In genomic region chr1:244303610-244303969, GRCh38 we compare ENCODE assay signal across 1 cellular context.
A peak's percentile ranks its signal among the peaks of the same experiment; 100 is the strongest.
TF ChIP-seq lines count a peak whose summit lies in the region.

No MANE protein-coding gene starts in this region.

TF ChIP-seq in K562, 482 proteins besides CTCF, POLR2A, EP300 and RAD21 (continued from another document and continues in another):
- TF ChIP-seq CUX1 (CRISPR knock-in tag; IDR thresholded peaks at IDR 0.05) (peak; percentile 44; the same call in 1 of the 2 replicates), TBP (optimal IDR thresholded peaks at IDR 0.05; ENCODE audit: low read depth, low read length) (no peak), NFRKB (IDR thresholded peaks at IDR 0.05; ENCODE audit: low read depth) (peak; percentile 27; the same call in 1 of the 2 replicates), FOXJ2 (tag; IDR thresholded peaks at IDR 0.05) (no peak), ZNF263 (CRISPR knock-in tag; IDR thresholded peaks at IDR 0.05; ENCODE audit: borderline replicate concordance) (no peak), ZNF707 (CRISPR knock-in tag; conservative IDR thresholded peaks at IDR 0.05) (no peak), TCFL5 (CRISPR knock-in tag; conservative IDR thresholded peaks at IDR 0.05) (no peak), BCLAF1 (IDR thresholded peaks at IDR 0.05; ENCODE audit: borderline replicate concordance in 1 of 2, control insufficient read depth in 1 of 2, low read depth in 2 of 2, low read length in 1 of 2) (no peak), FOXA1 (IDR thresholded peaks at IDR 0.05; ENCODE audit: borderline replicate concordance) (no peak), JUNB (CRISPR knock-in tag; conservative IDR thresholded peaks at IDR 0.05) (no peak), ZNF436 (CRISPR knock-in tag; IDR thresholded peaks at IDR 0.05) (no peak), GTF2F1 (IDR thresholded peaks at IDR 0.05; ENCODE audit: low read depth, low read length) (no peak), MCM3 (IDR thresholded peaks at IDR 0.05) (no peak), FOXA3 (CRISPR knock-in tag; conservative IDR thresholded peaks at IDR 0.05 in 1 of 2, IDR thresholded peaks at IDR 0.05 in 1 of 2) (no peak), ZFX (CRISPR knock-in tag; IDR thresholded peaks at IDR 0.05) (no peak), LCOR (CRISPR knock-in tag; IDR thresholded peaks at IDR 0.05) (no peak), ZBTB5 (IDR thresholded peaks at IDR 0.05) (no peak), ZNF12 (CRISPR knock-in tag; IDR thresholded peaks at IDR 0.05) (no peak), SRSF7 (optimal IDR thresholded peaks at IDR 0.05; ENCODE audit: low read depth, low read length) (no peak), ZNF224 (CRISPR knock-in tag; IDR thresholded peaks at IDR 0.05) (no peak), SAFB2 (IDR thresholded peaks at IDR 0.05; ENCODE audit: borderline replicate concordance, low read depth, low read length, severe bottlenecking) (no peak), POU5F1 (IDR thresholded peaks at IDR 0.05; ENCODE audit: borderline replicate concordance, low read depth, low read length, partially characterized antibody) (no peak), MAFF (IDR thresholded peaks at IDR 0.05; ENCODE audit: low read length) (no peak), ZNF407 (IDR thresholded peaks at IDR 0.05; ENCODE audit: low read depth) (no peak), ZBED1 (IDR thresholded peaks at IDR 0.05) (no peak)
- TF ChIP-seq, protein P1, sequence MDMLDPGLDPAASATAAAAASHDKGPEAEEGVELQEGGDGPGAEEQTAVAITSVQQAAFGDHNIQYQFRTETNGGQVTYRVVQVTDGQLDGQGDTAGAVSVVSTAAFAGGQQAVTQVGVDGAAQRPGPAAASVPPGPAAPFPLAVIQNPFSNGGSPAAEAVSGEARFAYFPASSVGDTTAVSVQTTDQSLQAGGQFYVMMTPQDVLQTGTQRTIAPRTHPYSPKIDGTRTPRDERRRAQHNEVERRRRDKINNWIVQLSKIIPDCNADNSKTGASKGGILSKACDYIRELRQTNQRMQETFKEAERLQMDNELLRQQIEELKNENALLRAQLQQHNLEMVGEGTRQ (CRISPR knock-in tag; IDR thresholded peaks at IDR 0.05) = no peak
- TF ChIP-seq, protein P2, sequence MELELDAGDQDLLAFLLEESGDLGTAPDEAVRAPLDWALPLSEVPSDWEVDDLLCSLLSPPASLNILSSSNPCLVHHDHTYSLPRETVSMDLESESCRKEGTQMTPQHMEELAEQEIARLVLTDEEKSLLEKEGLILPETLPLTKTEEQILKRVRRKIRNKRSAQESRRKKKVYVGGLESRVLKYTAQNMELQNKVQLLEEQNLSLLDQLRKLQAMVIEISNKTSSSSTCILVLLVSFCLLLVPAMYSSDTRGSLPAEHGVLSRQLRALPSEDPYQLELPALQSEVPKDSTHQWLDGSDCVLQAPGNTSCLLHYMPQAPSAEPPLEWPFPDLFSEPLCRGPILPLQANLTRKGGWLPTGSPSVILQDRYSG (tag; conservative IDR thresholded peaks at IDR 0.05; ENCODE audit: low read depth) = 0 out of 2 replicates have a peak, but pooled peaks have one; percentile 19
- TF ChIP-seq, protein P3, sequence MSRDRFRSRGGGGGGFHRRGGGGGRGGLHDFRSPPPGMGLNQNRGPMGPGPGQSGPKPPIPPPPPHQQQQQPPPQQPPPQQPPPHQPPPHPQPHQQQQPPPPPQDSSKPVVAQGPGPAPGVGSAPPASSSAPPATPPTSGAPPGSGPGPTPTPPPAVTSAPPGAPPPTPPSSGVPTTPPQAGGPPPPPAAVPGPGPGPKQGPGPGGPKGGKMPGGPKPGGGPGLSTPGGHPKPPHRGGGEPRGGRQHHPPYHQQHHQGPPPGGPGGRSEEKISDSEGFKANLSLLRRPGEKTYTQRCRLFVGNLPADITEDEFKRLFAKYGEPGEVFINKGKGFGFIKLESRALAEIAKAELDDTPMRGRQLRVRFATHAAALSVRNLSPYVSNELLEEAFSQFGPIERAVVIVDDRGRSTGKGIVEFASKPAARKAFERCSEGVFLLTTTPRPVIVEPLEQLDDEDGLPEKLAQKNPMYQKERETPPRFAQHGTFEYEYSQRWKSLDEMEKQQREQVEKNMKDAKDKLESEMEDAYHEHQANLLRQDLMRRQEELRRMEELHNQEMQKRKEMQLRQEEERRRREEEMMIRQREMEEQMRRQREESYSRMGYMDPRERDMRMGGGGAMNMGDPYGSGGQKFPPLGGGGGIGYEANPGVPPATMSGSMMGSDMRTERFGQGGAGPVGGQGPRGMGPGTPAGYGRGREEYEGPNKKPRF (IDR thresholded peaks at IDR 0.05; ENCODE audit: low read depth, low read length) = no peak
- TF ChIP-seq, protein P4, sequence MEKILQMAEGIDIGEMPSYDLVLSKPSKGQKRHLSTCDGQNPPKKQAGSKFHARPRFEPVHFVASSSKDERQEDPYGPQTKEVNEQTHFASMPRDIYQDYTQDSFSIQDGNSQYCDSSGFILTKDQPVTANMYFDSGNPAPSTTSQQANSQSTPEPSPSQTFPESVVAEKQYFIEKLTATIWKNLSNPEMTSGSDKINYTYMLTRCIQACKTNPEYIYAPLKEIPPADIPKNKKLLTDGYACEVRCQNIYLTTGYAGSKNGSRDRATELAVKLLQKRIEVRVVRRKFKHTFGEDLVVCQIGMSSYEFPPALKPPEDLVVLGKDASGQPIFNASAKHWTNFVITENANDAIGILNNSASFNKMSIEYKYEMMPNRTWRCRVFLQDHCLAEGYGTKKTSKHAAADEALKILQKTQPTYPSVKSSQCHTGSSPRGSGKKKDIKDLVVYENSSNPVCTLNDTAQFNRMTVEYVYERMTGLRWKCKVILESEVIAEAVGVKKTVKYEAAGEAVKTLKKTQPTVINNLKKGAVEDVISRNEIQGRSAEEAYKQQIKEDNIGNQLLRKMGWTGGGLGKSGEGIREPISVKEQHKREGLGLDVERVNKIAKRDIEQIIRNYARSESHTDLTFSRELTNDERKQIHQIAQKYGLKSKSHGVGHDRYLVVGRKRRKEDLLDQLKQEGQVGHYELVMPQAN (IDR thresholded peaks at IDR 0.05; ENCODE audit: borderline replicate concordance) = no peak
- TF ChIP-seq, protein P5, sequence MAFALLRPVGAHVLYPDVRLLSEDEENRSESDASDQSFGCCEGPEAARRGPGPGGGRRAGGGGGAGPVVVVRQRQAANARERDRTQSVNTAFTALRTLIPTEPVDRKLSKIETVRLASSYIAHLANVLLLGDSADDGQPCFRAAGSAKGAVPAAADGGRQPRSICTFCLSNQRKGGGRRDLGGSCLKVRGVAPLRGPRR (CRISPR knock-in tag; IDR thresholded peaks at IDR 0.05) = 0 out of 2 replicates have a peak, but pooled peaks have one; percentile 2
